In genomic region chr10:44757551-44758205, GRCh38 we compare ENCODE assay signal across 19 cellular contexts.
DNase-seq lines count a peak whose midpoint lies in the region; ATAC-seq, FAIRE-seq and TF ChIP-seq lines count a peak whose summit lies in the region.
"Had no signal": no experiment of that assay in that cellular context is flagged by ENCODE, and none has a peak within 500 bp of the region (broad histone marks: within the 10 kb centered on the region; RNA-seq: fewer than 3 reads in every experiment).

No MANE protein-coding gene starts in this region.

- in situ Hi-C loops in HepG2 (cut with HindIII; ENCODE audit: extremely low pct_ligation_motif_present, low pct_unique_long_range_greater_than_20kb), result no loop called here

- no peak for TF ChIP-seq POLR2A in HepG2 (IDR thresholded peaks at IDR 0.05; ENCODE audit: insufficient read depth in 1 of 2, low read depth in 2 of 2, low read length in 2 of 2)
- TF ChIP-seq POLR2A in right lobe of liver (IDR thresholded peaks at IDR 0.05), result no peak

- intact Hi-C loops in HepG2 (cut with micrococcal nuclease; ENCODE audit: unreplicated experiment), result no loop called here
- intact Hi-C loops in right lobe of liver (cut with DNase I), result no loop called here

- H3K36me3 Mint-ChIP-seq in nephron (ENCODE audit: low read depth), result no peaks in the 10 kb centered on the region
- no peaks in the 10 kb centered on the region for H3K36me3 Mint-ChIP-seq in naive thymus-derived CD8-positive, alpha-beta T cell
- H3K36me3 Mint-ChIP-seq: CD14-positive monocyte; CD4-positive, alpha-beta memory T cell had no signal

- H3K79me2 ChIP-seq in HepG2 (ENCODE audit: insufficient read depth, low read length), result no peaks in the 10 kb centered on the region

- DNase-seq in HepG2 (ENCODE audit: low spot score), result no peak
- DNase-seq in right lobe of liver, result no peak
- DNase-seq in islet precursor cell, result peak; percentile 88
- no peak for DNase-seq in urothelium cell line (ENCODE audit: low spot score)
- no peak for DNase-seq in activated CD4-positive, alpha-beta T cell treated with anti-CD3 and anti-CD28 coated beads for 1 hour
- DNase-seq in naive thymus-derived CD8-positive, alpha-beta T cell, result no peak
- no peak for DNase-seq in dermis blood vessel endothelial cell
- DNase-seq: CD4-positive, alpha-beta memory T cell; DMS153; DMS79; GF-D8; GOT3; H7 had no signal

- peaks cover 66% of the 10 kb centered on the region for H3K4me1 Mint-ChIP-seq in nephron
- peaks cover 0 to 1% (median 0%) of the 10 kb centered on the region in 4 donors for H3K4me1 Mint-ChIP-seq in naive thymus-derived CD8-positive, alpha-beta T cell
- H3K4me1 Mint-ChIP-seq: CD4-positive, alpha-beta memory T cell had no signal

- H3K9me3 ChIP-seq in HepG2 (ENCODE audit: low read length) (no peaks in the 10 kb centered on the region), right lobe of liver (no peaks in the 10 kb centered on the region)
- H3K9me3 ChIP-seq: A549, BLaER1 had no signal

- H3K27me3 ChIP-seq in HepG2 (ENCODE audit: control insufficient read depth in 1 of 2, insufficient read depth in 2 of 2, low read length in 2 of 2) (no peaks in the 10 kb centered on the region), right lobe of liver (no peaks in the 10 kb centered on the region)
- H3K27me3 ChIP-seq: BLaER1 had no signal

- peak overlapping the region; percentile 47 to 93 (median 91) for H3K27ac Mint-ChIP-seq in nephron
- H3K27ac Mint-ChIP-seq in naive thymus-derived CD8-positive, alpha-beta T cell, result peak overlapping the region in 1 of 10 donors; percentile 15
- H3K27ac Mint-ChIP-seq: CD4-positive, alpha-beta memory T cell had no signal

- no peaks in the 10 kb centered on the region for H3K36me3 ChIP-seq in HepG2 (replicated peaks in 1 of 2; ENCODE audit: control insufficient read depth in 1 of 2, insufficient read depth in 2 of 2, low read length in 2 of 2)
- no peaks in the 10 kb centered on the region for H3K36me3 ChIP-seq in right lobe of liver
- H3K36me3 ChIP-seq: BLaER1 had no signal

- H3K4me2 ChIP-seq in HepG2 (ENCODE audit: low read depth, low read length), result no peak overlapping the region
- H3K4me2 ChIP-seq: A549, BLaER1 had no signal

- H3K9me3 Mint-ChIP-seq in nephron, result no peaks in the 10 kb centered on the region
- H3K9me3 Mint-ChIP-seq in naive thymus-derived CD8-positive, alpha-beta T cell, result peaks cover 0 to 5% (median 0%) of the 10 kb centered on the region in 9 donors

- H3K4me1 ChIP-seq in HepG2 (ENCODE audit: insufficient read depth, low read length) (no peaks in the 10 kb centered on the region), right lobe of liver (no peaks in the 10 kb centered on the region)
- H3K4me1 ChIP-seq: A549 had no signal

- FAIRE-seq in HepG2 (lab: Jason Lieb, UNC) (no peak), urothelium cell line (lab: Jason Lieb, UNC) (peak; percentile 73)
- FAIRE-seq: A549 had no signal

- POLR2A ChIA-PET in HepG2 (lab: Yijun Ruan, JAX), result no interaction called here
- POLR2A ChIA-PET in naive thymus-derived CD8-positive, alpha-beta T cell (lab: Charles Lee), result no interaction called here

- H3K4me3 ChIP-seq in HepG2 (replicated peaks in 1 of 3; ENCODE audit: insufficient read depth in 1 of 3, low read depth in 2 of 3, low read length in 3 of 3) (no peak overlapping the region), right lobe of liver (no peak overlapping the region)
- H3K4me3 ChIP-seq: A549, BLaER1 had no signal

- H3K27ac ChIP-seq in HepG2 (ENCODE audit: extremely low read length, insufficient read depth, low read length) (no peak overlapping the region), right lobe of liver (no peak overlapping the region)
- H3K27ac ChIP-seq: 22Rv1, A549, BLaER1 had no signal

- no peak overlapping the region for H3K9ac ChIP-seq in HepG2 (ENCODE audit: insufficient read depth, low read depth, low read length)
- H3K9ac ChIP-seq: BLaER1 had no signal

- no peak for TF ChIP-seq CTCF in HepG2 (CRISPR knock-in tag; IDR thresholded peaks at IDR 0.05)
- TF ChIP-seq CTCF in right lobe of liver (IDR thresholded peaks at IDR 0.05), result no peak
- no peak for TF ChIP-seq CTCF in nephron (IDR thresholded peaks at IDR 0.05; ENCODE audit: unreplicated experiment in 3 of 3)

- 18% methylated on average over 4 of the region's 5 CpGs for WGBS in HepG2 (ENCODE audit: low lambda C conversion rate)
- WGBS in right lobe of liver (ENCODE audit: insufficient coverage, low coverage, low lambda C conversion rate, missing lambda C conversion rate), result 63% methylated on average over 5 of the region's 5 CpGs

- no TSS peak for BruUV-seq in HepG2 (replicated peaks; lab: Mats Ljungman, UMichigan)

- H3K4me3 Mint-ChIP-seq in nephron, result no peak overlapping the region
- no peak overlapping the region for H3K4me3 Mint-ChIP-seq in naive thymus-derived CD8-positive, alpha-beta T cell
- H3K4me3 Mint-ChIP-seq: CD14-positive monocyte; CD4-positive, alpha-beta memory T cell had no signal

- H3K27me3 Mint-ChIP-seq in nephron (ENCODE audit: low read depth), result no peaks in the 10 kb centered on the region
- peaks cover 0 to 47% (median 13%) of the 10 kb centered on the region in 5 donors for H3K27me3 Mint-ChIP-seq in naive thymus-derived CD8-positive, alpha-beta T cell

- no peak for ATAC-seq in HepG2
- no peak for ATAC-seq in right lobe of liver
- ATAC-seq in naive thymus-derived CD8-positive, alpha-beta T cell, result no peak
- ATAC-seq: A549, HCT116 had no signal

- no peak overlapping the region for H2AFZ ChIP-seq in HepG2 (ENCODE audit: low read length)

- H4K20me1 ChIP-seq in HepG2 (ENCODE audit: insufficient read depth, low read length), result no peaks in the 10 kb centered on the region
- H4K20me1 ChIP-seq: BLaER1 had no signal

- TF ChIP-seq EP300 in HepG2 (IDR thresholded peaks at IDR 0.05; ENCODE audit: low read depth in 2 of 2, low read length in 2 of 2) (no peak), HepG2 (CRISPR knock-in tag; IDR thresholded peaks at IDR 0.05; ENCODE audit: borderline replicate concordance) (no peak)

- CTCF ChIA-PET in HepG2 (lab: Yijun Ruan, JAX; ENCODE audit: low intra/inter-chr PET ratio, low total read pairs), result no interaction called here

- no peak for TF ChIP-seq RAD21 in HepG2 (CRISPR knock-in tag; IDR thresholded peaks at IDR 0.05)

TF ChIP-seq in HepG2, 621 proteins besides CTCF, POLR2A, EP300 and RAD21:
- TF ChIP-seq, protein P1, sequence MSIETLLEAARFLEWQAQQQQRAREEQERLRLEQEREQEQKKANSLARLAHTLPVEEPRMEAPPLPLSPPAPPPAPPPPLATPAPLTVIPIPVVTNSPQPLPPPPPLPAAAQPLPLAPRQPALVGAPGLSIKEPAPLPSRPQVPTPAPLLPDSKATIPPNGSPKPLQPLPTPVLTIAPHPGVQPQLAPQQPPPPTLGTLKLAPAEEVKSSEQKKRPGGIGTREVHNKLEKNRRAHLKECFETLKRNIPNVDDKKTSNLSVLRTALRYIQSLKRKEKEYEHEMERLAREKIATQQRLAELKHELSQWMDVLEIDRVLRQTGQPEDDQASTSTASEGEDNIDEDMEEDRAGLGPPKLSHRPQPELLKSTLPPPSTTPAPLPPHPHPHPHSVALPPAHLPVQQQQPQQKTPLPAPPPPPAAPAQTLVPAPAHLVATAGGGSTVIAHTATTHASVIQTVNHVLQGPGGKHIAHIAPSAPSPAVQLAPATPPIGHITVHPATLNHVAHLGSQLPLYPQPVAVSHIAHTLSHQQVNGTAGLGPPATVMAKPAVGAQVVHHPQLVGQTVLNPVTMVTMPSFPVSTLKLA (IDR thresholded peaks at IDR 0.05), result peak; percentile 44
- no peak for TF ChIP-seq ZNF160 (CRISPR knock-in tag; IDR thresholded peaks at IDR 0.05)
TF ChIP-seq in HepG2: peak in this region for 1.
